ENCODE assay signal across 9 cellular contexts in genomic region chr18:76213996-76214395, GRCh38.
"Had no signal": no experiment of that assay in that cellular context is flagged by ENCODE, and none has a peak within 500 bp of the region (broad histone marks: within the 10 kb centered on the region; RNA-seq: fewer than 3 reads in every experiment).

No MANE protein-coding gene starts in this region.

- DNase-seq: body of pancreas; central memory CD4-positive, alpha-beta T cell; effector CD4-positive, alpha-beta T cell; islet precursor cell; left lung; mesenchymal stem cell; stimulated activated CD4-positive, alpha-beta T cell treated with anti-CD3 and anti-CD28 coated beads, Interleukin-12 subunit alpha, Interleukin-12 subunit beta, amount 100 ng/mL, for 4 hours; stimulated activated naive CD4-positive, alpha-beta T cell treated with Interleukin-2 at 50 U/mL for 16 hours; upper lobe of left lung had no signal
